Comparison of ENCODE assay signal across 1 cellular context in genomic region chr1:161054232-161054631, GRCh38.
TF ChIP-seq lines count a peak whose summit lies in the region.

No MANE protein-coding gene starts in this region.

TF ChIP-seq in SK-N-SH, 30 proteins besides CTCF, POLR2A, EP300 and RAD21:
- TF ChIP-seq NFIC (IDR thresholded peaks at IDR 0.05; ENCODE audit: borderline replicate concordance) (no peak), MXI1 (IDR thresholded peaks at IDR 0.05; ENCODE audit: low read depth, low read length) (no peak), TCF12 (IDR thresholded peaks at IDR 0.05) (no peak), JUND (IDR thresholded peaks at IDR 0.05) (no peak), MEF2A (IDR thresholded peaks at IDR 0.05; ENCODE audit: borderline replicate concordance, low read depth) (no peak)
- TF ChIP-seq, protein P1, sequence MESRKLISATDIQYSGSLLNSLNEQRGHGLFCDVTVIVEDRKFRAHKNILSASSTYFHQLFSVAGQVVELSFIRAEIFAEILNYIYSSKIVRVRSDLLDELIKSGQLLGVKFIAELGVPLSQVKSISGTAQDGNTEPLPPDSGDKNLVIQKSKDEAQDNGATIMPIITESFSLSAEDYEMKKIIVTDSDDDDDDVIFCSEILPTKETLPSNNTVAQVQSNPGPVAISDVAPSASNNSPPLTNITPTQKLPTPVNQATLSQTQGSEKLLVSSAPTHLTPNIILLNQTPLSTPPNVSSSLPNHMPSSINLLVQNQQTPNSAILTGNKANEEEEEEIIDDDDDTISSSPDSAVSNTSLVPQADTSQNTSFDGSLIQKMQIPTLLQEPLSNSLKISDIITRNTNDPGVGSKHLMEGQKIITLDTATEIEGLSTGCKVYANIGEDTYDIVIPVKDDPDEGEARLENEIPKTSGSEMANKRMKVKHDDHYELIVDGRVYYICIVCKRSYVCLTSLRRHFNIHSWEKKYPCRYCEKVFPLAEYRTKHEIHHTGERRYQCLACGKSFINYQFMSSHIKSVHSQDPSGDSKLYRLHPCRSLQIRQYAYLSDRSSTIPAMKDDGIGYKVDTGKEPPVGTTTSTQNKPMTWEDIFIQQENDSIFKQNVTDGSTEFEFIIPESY (IDR thresholded peaks at IDR 0.05; ENCODE audit: borderline replicate concordance, low read depth) = no peak
